13 cellular contexts compared by ENCODE assay signal in genomic region chr11:67412495-67413179, GRCh38. TPM values are rescaled to one million over a fixed set of nuclear protein-coding genes. Genes with fewer than 3 reads are reported as not detected.
DNase-seq lines count a peak whose midpoint lies in the region; ATAC-seq and TF ChIP-seq lines count a peak whose summit lies in the region.
"Had no signal": no experiment of that assay in that cellular context is flagged by ENCODE, and none has a peak within 500 bp of the region (broad histone marks: within the 10 kb centered on the region; RNA-seq: fewer than 3 reads in every experiment).

No MANE protein-coding gene starts in this region.

- H3K4me3 ChIP-seq in esophagus muscularis mucosa, result no peak overlapping the region
- H3K4me3 ChIP-seq: heart left ventricle, MG63 had no signal

- H3K27ac Mint-ChIP-seq in activated naive CD4-positive, alpha-beta T cell treated with anti-CD3 and anti-CD28 coated beads for 36 hours, result peak overlapping the region; percentile 96
- H3K27ac Mint-ChIP-seq in stimulated activated effector memory CD8-positive, alpha-beta T cell treated with anti-CD3 and anti-CD28 coated beads, Interleukin-12 subunit alpha, Interleukin-12 subunit beta, amount 100 ng/mL, for 72 hours, result peak overlapping the region; percentile 85

- no peak for ATAC-seq in stimulated activated effector memory CD8-positive, alpha-beta T cell treated with anti-CD3 and anti-CD28 coated beads, Interleukin-12 subunit alpha, Interleukin-12 subunit beta, amount 100 ng/mL, for 72 hours
- ATAC-seq in HG02588 (IDR thresholded peaks at IDR 0.05; ENCODE audit: unreplicated experiment), result no peak
- ATAC-seq: heart left ventricle had no signal

- no peak for DNase-seq in activated naive CD4-positive, alpha-beta T cell treated with anti-CD3 and anti-CD28 coated beads for 36 hours
- no peak for DNase-seq in activated naive CD4-positive, alpha-beta T cell (lab: John Stamatoyannopoulos, UW)
- DNase-seq in stimulated activated effector memory CD8-positive, alpha-beta T cell treated with anti-CD3 and anti-CD28 coated beads, Interleukin-12 subunit alpha, Interleukin-12 subunit beta, amount 100 ng/mL, for 72 hours (ENCODE audit: low spot score in 2 of 2), result no peak
- no peak for DNase-seq in esophagus muscularis mucosa (ENCODE audit: extremely low spot score)
- DNase-seq: activated naive CD4-positive, alpha-beta T cell treated with anti-CD3 and anti-CD28 coated beads, Interleukin-2, amount 10 ng/mL, durations not matched to agents 7 days and 5 days; heart left ventricle; MG63; NCI-H2081 treated with DMSO at 0.1 percent for 48 hours; NCI-H82; T-helper 2 cell had no signal

- TF ChIP-seq POLR2A in esophagus muscularis mucosa (IDR thresholded peaks at IDR 0.05; ENCODE audit: low read depth), result no peak

- CTCF ChIA-PET in activated naive CD4-positive, alpha-beta T cell treated with anti-CD3 and anti-CD28 coated beads for 36 hours (lab: Charles Lee), result interaction anchor here (1.4 to 1.9 kb wide), 3 partner anchors 8 to 27 kb away, joined by 4 to 10 read pairs (median 5); partner anchors contain the start of genes PPP1CA and TBC1D10C

- peak overlapping the region; percentile 100 for H3K27ac ChIP-seq in angular gyrus (ENCODE audit: low read depth, low read length)
- H3K27ac ChIP-seq in esophagus muscularis mucosa (replicated peaks in 1 of 4), result no peak overlapping the region
- H3K27ac ChIP-seq: heart left ventricle had no signal

- intact Hi-C loops in activated naive CD4-positive, alpha-beta T cell treated with anti-CD3 and anti-CD28 coated beads for 36 hours (cut with micrococcal nuclease), result no loop called here
- intact Hi-C loops in esophagus muscularis mucosa (cut with DNase I), result no loop called here

- H3K36me3 ChIP-seq in esophagus muscularis mucosa, result no peaks in the 10 kb centered on the region
- H3K36me3 ChIP-seq: heart left ventricle, MG63 had no signal

- H3K9me3 Mint-ChIP-seq in activated naive CD4-positive, alpha-beta T cell treated with anti-CD3 and anti-CD28 coated beads for 36 hours, result no peaks in the 10 kb centered on the region
- H3K9me3 Mint-ChIP-seq in stimulated activated effector memory CD8-positive, alpha-beta T cell treated with anti-CD3 and anti-CD28 coated beads, Interleukin-12 subunit alpha, Interleukin-12 subunit beta, amount 100 ng/mL, for 72 hours, result no peaks in the 10 kb centered on the region
- H3K9me3 Mint-ChIP-seq: activated naive CD4-positive, alpha-beta T cell treated with anti-CD3 and anti-CD28 coated beads, Interleukin-2, amount 10 ng/mL, durations not matched to agents 7 days and 5 days had no signal

- H3K27me3 Mint-ChIP-seq in activated naive CD4-positive, alpha-beta T cell treated with anti-CD3 and anti-CD28 coated beads for 36 hours (ENCODE audit: low read depth), result no peaks in the 10 kb centered on the region

- peaks cover 75% of the 10 kb centered on the region for H3K4me1 Mint-ChIP-seq in activated naive CD4-positive, alpha-beta T cell treated with anti-CD3 and anti-CD28 coated beads for 36 hours (ENCODE audit: low read depth)
- peaks cover 81% of the 10 kb centered on the region for H3K4me1 Mint-ChIP-seq in stimulated activated effector memory CD8-positive, alpha-beta T cell treated with anti-CD3 and anti-CD28 coated beads, Interleukin-12 subunit alpha, Interleukin-12 subunit beta, amount 100 ng/mL, for 72 hours

- WGBS in esophagus muscularis mucosa, result 82% methylated on average over 2 of the region's 9 CpGs

- H3K36me3 Mint-ChIP-seq in activated naive CD4-positive, alpha-beta T cell treated with anti-CD3 and anti-CD28 coated beads for 36 hours (ENCODE audit: low read depth), result peaks cover 8% of the 10 kb centered on the region
- H3K36me3 Mint-ChIP-seq in stimulated activated effector memory CD8-positive, alpha-beta T cell treated with anti-CD3 and anti-CD28 coated beads, Interleukin-12 subunit alpha, Interleukin-12 subunit beta, amount 100 ng/mL, for 72 hours, result peaks cover 60% of the 10 kb centered on the region

- H3K9me3 ChIP-seq in esophagus muscularis mucosa, result no peaks in the 10 kb centered on the region
- H3K9me3 ChIP-seq: heart left ventricle, MG63 had no signal

- H3K4me1 ChIP-seq in esophagus muscularis mucosa, result peaks cover 26 to 50% (median 39%) of the 10 kb centered on the region in 4 donors

- no peak for TF ChIP-seq EP300 in esophagus muscularis mucosa (IDR thresholded peaks at IDR 0.05)

- no peak overlapping the region for H3K4me3 Mint-ChIP-seq in activated naive CD4-positive, alpha-beta T cell treated with anti-CD3 and anti-CD28 coated beads for 36 hours
- H3K4me3 Mint-ChIP-seq in stimulated activated effector memory CD8-positive, alpha-beta T cell treated with anti-CD3 and anti-CD28 coated beads, Interleukin-12 subunit alpha, Interleukin-12 subunit beta, amount 100 ng/mL, for 72 hours, result peak overlapping the region; percentile 76
- H3K4me3 Mint-ChIP-seq: activated naive CD4-positive, alpha-beta T cell treated with anti-CD3 and anti-CD28 coated beads, Interleukin-2, amount 10 ng/mL, durations not matched to agents 7 days and 5 days had no signal

- TF ChIP-seq CTCF in esophagus muscularis mucosa (IDR thresholded peaks at IDR 0.05), result no peak

- peaks cover 0 to 56% (median 10%) of the 10 kb centered on the region in 4 donors for H3K27me3 ChIP-seq in esophagus muscularis mucosa
- H3K27me3 ChIP-seq: MG63 had no signal

RNA-seq across cellular contexts. Expression of gene CARNS1, which starts 2.8 kb away (rescaled TPM):
- total RNA-seq in activated naive CD4-positive, alpha-beta T cell treated with anti-CD3 and anti-CD28 coated beads for 36 hours, result 1 to 10 TPM in 1 of 2 experiments, under 1 TPM in 1; 0.91 to 2.0 TPM
- 1 to 10 TPM in 2 of 4 donors, under 1 TPM in 2; 0.83 to 1.9 (median 1.2) TPM for total RNA-seq in esophagus muscularis mucosa

RNA-seq across cellular contexts. Expression of gene TBC1D10C, which starts 8.8 kb away (rescaled TPM):
- 10 to 100 TPM; 73.7 to 81.4 TPM for total RNA-seq in activated naive CD4-positive, alpha-beta T cell treated with anti-CD3 and anti-CD28 coated beads for 36 hours
- total RNA-seq in esophagus muscularis mucosa, result 1 to 10 TPM in 3 of 4 donors, under 1 TPM in 1; 0.57 to 2.8 (median 1.2) TPM
- total RNA-seq: pulmonary artery endothelial cell had no signal

RNA-seq across cellular contexts. Expression of gene PPP1CA, which starts 11.0 kb away (rescaled TPM):
- total RNA-seq in activated naive CD4-positive, alpha-beta T cell treated with anti-CD3 and anti-CD28 coated beads for 36 hours, result 100 to 1,000 TPM; 202 to 204 TPM
- 10 to 100 TPM; 56.9 to 87.3 (median 78.7) TPM for total RNA-seq in esophagus muscularis mucosa

RNA-seq across cellular contexts. Expression of gene RPS6KB2, which starts 15.7 kb away (rescaled TPM):
- total RNA-seq in activated naive CD4-positive, alpha-beta T cell treated with anti-CD3 and anti-CD28 coated beads for 36 hours, result 10 to 100 TPM; 50.7 to 51.2 TPM
- 10 to 100 TPM; 34.0 to 51.0 (median 48.0) TPM for total RNA-seq in esophagus muscularis mucosa

RNA-seq across cellular contexts. Expression of gene RAD9A, which starts 20.9 kb away (rescaled TPM):
- total RNA-seq in activated naive CD4-positive, alpha-beta T cell treated with anti-CD3 and anti-CD28 coated beads for 36 hours, result 10 to 100 TPM; 29.5 to 30.7 TPM
- 10 to 100 TPM; 10.7 to 16.7 (median 12.7) TPM for total RNA-seq in esophagus muscularis mucosa

Comparison
In these comparisons a context has a peak if more than half of its experiments do, and no peak if none do; other contexts are left out.
1. RNA of gene TBC1D10C, which starts 8.8 kb away (total RNA-seq): 73.7 to 81.4 TPM in activated naive CD4-positive, alpha-beta T cell treated with anti-CD3 and anti-CD28 coated beads for 36 hours; 0.57 to 2.8 TPM in esophagus muscularis mucosa; every median in the first group is over 10 times any median in the second.